Comparison of ENCODE assay signal across 12 cellular contexts in the genomic region with DNA sequence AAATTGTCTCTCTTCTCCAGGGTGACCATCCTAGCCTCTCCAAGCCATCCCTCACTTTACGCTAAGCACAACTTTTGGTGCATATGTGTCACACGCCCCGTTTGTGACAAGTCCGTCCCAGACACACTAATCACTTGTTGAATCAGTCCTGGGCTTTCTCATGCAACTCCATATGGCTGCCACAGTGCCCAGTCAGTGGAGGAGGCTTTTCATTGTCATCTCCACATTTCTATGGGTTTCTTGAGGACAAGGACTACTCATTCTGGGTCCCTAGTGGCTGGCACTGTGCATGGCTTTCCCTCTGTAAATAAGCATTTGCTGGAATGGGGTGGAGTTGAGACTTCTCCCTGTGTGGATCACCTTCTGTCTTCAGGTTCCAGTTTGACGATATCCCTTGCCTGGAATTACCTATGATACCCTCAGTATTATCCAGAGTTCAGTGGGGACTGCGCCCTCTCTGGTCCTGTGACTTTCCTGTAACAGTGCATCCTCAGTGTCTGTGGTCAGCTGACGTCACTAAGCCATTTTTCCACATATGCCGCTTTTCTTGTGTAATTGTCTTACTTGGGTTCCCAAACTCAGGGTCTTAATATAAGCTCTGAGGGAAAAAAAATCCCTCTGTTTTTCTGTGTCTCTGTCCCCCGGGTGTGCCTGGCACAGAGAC. TPM values are rescaled to one million over a fixed set of nuclear protein-coding genes. Genes with fewer than 3 reads are reported as not detected.
DNase-seq lines count a peak whose midpoint lies in the region; ATAC-seq and TF ChIP-seq lines count a peak whose summit lies in the region.
"Had no signal": no experiment of that assay in that cellular context is flagged by ENCODE, and none has a peak within 500 bp of the region (broad histone marks: within the 10 kb centered on the region; RNA-seq: fewer than 3 reads in every experiment).

No MANE protein-coding gene starts in this region.

- H3K9me3 Mint-ChIP-seq in activated T-helper 17 cell treated with anti-CD3 and anti-CD28 coated beads, Interleukin-2, amount 50 U/mL, for 72 hours: no peaks in the 10 kb centered on the region
- H3K9me3 Mint-ChIP-seq: activated naive CD8-positive, alpha-beta T cell treated with anti-CD3 and anti-CD28 coated beads for 36 hours had no signal

- H3K9me3 ChIP-seq in left lung: no peaks in the 10 kb centered on the region
- H3K9me3 ChIP-seq in thoracic aorta: no peaks in the 10 kb centered on the region
- H3K9me3 ChIP-seq in PC-3 (ENCODE audit: low read length): no peaks in the 10 kb centered on the region

- no peaks in the 10 kb centered on the region for H3K9me2 ChIP-seq in PC-3 (replicated peaks; ENCODE audit: low read length)

- BruUV-seq in PC-3 (replicated peaks; lab: Mats Ljungman, UMichigan): no TSS peak

- H3K27me3 ChIP-seq in left lung: no peaks in the 10 kb centered on the region
- H3K27me3 ChIP-seq in thoracic aorta (replicated peaks; ENCODE audit: insufficient read depth): no peaks in the 10 kb centered on the region
- H3K27me3 ChIP-seq in PC-3 (ENCODE audit: low read length): no peaks in the 10 kb centered on the region

- CTCF ChIA-PET in PC-3 (lab: Charles Lee): no interaction called here

- DNase-seq in NCI-H345 (lab: John Stamatoyannopoulos, UW) (peak; percentile 31), NCI-H345 treated with DMSO at 0.1 percent for 48 hours (lab: John Stamatoyannopoulos, UW; ENCODE audit: unreplicated experiment) (no peak), left lung (no peak), thoracic aorta (ENCODE audit: low spot score) (no peak), PC-3 (no peak), dedifferentiated amniotic fluid mesenchymal stem cell (ENCODE audit: extremely low spot score) (no peak)
- DNase-seq: activated CD4-positive, alpha-beta T cell treated with anti-CD3 and anti-CD28 coated beads for 1 hour; activated naive CD8-positive, alpha-beta T cell treated with anti-CD3 and anti-CD28 coated beads for 36 hours; RPMI8226; stimulated activated naive CD4-positive, alpha-beta T cell had no signal

- intact Hi-C loops in left lung (cut with DNase I): no loop called here
- intact Hi-C loops in PC-3 (cut with micrococcal nuclease): no loop called here

- H3K4me2 ChIP-seq in PC-3 (ENCODE audit: low read length): no peak overlapping the region

- no peaks in the 10 kb centered on the region for H3K27me3 Mint-ChIP-seq in activated T-helper 17 cell treated with anti-CD3 and anti-CD28 coated beads, Interleukin-2, amount 50 U/mL, for 72 hours
- H3K27me3 Mint-ChIP-seq: activated naive CD8-positive, alpha-beta T cell treated with anti-CD3 and anti-CD28 coated beads for 36 hours had no signal

- H3K4me3 Mint-ChIP-seq in activated T-helper 17 cell treated with anti-CD3 and anti-CD28 coated beads, Interleukin-2, amount 50 U/mL, for 72 hours: no peak overlapping the region
- H3K4me3 Mint-ChIP-seq: activated naive CD8-positive, alpha-beta T cell treated with anti-CD3 and anti-CD28 coated beads for 36 hours had no signal

- H3K79me2 ChIP-seq in PC-3 (ENCODE audit: low read length): peaks cover 96% of the 10 kb centered on the region

- H3K36me3 Mint-ChIP-seq in activated T-helper 17 cell treated with anti-CD3 and anti-CD28 coated beads, Interleukin-2, amount 50 U/mL, for 72 hours (ENCODE audit: low read depth): no peaks in the 10 kb centered on the region
- H3K36me3 Mint-ChIP-seq: activated naive CD8-positive, alpha-beta T cell treated with anti-CD3 and anti-CD28 coated beads for 36 hours had no signal

- no peak overlapping the region for H2AFZ ChIP-seq in PC-3 (ENCODE audit: low read length)

- peaks cover 21% of the 10 kb centered on the region for H4K20me1 ChIP-seq in PC-3 (ENCODE audit: low read length)

- H3K27ac Mint-ChIP-seq in activated T-helper 17 cell treated with anti-CD3 and anti-CD28 coated beads, Interleukin-2, amount 50 U/mL, for 72 hours: peak overlapping the region; percentile 61
- H3K27ac Mint-ChIP-seq: activated naive CD8-positive, alpha-beta T cell treated with anti-CD3 and anti-CD28 coated beads for 36 hours had no signal

- ATAC-seq in activated T-helper 17 cell treated with anti-CD3 and anti-CD28 coated beads, Interleukin-2, amount 50 U/mL, for 72 hours (replicated peaks): no peak
- peak; percentile 8 for ATAC-seq in left lung
- no peak for ATAC-seq in thoracic aorta (ENCODE audit: insufficient number of reproducible peaks, low FRiP score, low read depth)
- ATAC-seq in PC-3: no peak
- ATAC-seq in HG02870 (IDR thresholded peaks at IDR 0.05; ENCODE audit: unreplicated experiment): no peak

- no peak for TF ChIP-seq CTCF in left lung (IDR thresholded peaks at IDR 0.05)
- peak; percentile 18 for TF ChIP-seq CTCF in thoracic aorta (IDR thresholded peaks at IDR 0.05)
- TF ChIP-seq CTCF in PC-3 (conservative IDR thresholded peaks at IDR 0.05; ENCODE audit: low read depth, low read length): no peak

- POLR2A ChIA-PET in PC-3 (lab: Charles Lee; ENCODE audit: unreplicated experiment): no interaction called here

- H3K4me1 ChIP-seq in left lung (peaks cover 27 to 69% of the 10 kb centered on the region in 2 donors), thoracic aorta (ENCODE audit: control insufficient read depth in 1 of 2, low read depth in 2 of 2) (peaks cover 75 to 99% of the 10 kb centered on the region in 2 donors), PC-3 (ENCODE audit: insufficient read depth, low read length) (peaks cover 16% of the 10 kb centered on the region)

- no peaks in the 10 kb centered on the region for H3K36me3 ChIP-seq in left lung
- H3K36me3 ChIP-seq in thoracic aorta: no peaks in the 10 kb centered on the region
- no peaks in the 10 kb centered on the region for H3K36me3 ChIP-seq in PC-3 (ENCODE audit: low read depth, low read length)

- H3K4me1 Mint-ChIP-seq in activated T-helper 17 cell treated with anti-CD3 and anti-CD28 coated beads, Interleukin-2, amount 50 U/mL, for 72 hours: peaks cover 34% of the 10 kb centered on the region

- no peak overlapping the region for H3K4me3 ChIP-seq in left lung
- peak overlapping the region; percentile 33 for H3K4me3 ChIP-seq in thoracic aorta
- H3K4me3 ChIP-seq in PC-3 (ENCODE audit: low read length): no peak overlapping the region

- peak overlapping the region in 1 of 2 donors; percentile 48 for H3K27ac ChIP-seq in left lung
- H3K27ac ChIP-seq in thoracic aorta: peak overlapping the region; percentile 52 to 90
- no peak overlapping the region for H3K27ac ChIP-seq in PC-3 (ENCODE audit: low read length)

- no peaks in the 10 kb centered on the region for H3F3A ChIP-seq in PC-3 (ENCODE audit: low read length, unreplicated experiment)

- H3K9ac ChIP-seq in PC-3 (ENCODE audit: low read length): no peak overlapping the region

RNA-seq across cellular contexts. Expression of a gene that starts 59.8 kb away (rescaled TPM):
- 10 to 100 TPM in 1 of 2 donors, 1 to 10 TPM in 1; 4.4 to 10.1 TPM for total RNA-seq in activated T-helper 17 cell treated with anti-CD3 and anti-CD28 coated beads, Interleukin-2, amount 50 U/mL, for 72 hours
- total RNA-seq in left lung (100 to 1,000 TPM; 319 to 344 TPM), thoracic aorta (1,000 to 10,000 TPM in 1 of 2 donors, 100 to 1,000 TPM in 1; 531 to 1,491 TPM), PC-3 (2014; rRNA removed) (10.8 and 12.0 TPM in 2 replicates)

Comparison
In these comparisons a context has a peak if more than half of its experiments do, and no peak if none do; other contexts are left out.
1. RNA of a gene that starts 59.8 kb away (total RNA-seq): 531 to 1,491 TPM in thoracic aorta and 319 to 344 TPM in left lung; 10.8 to 12.0 TPM in PC-3 and 4.4 to 10.1 TPM in activated T-helper 17 cell treated with anti-CD3 and anti-CD28 coated beads, Interleukin-2, amount 50 U/mL, for 72 hours; every median in the first group is over 10 times any median in the second.